Comparison of ENCODE assay signal across 9 cellular contexts in the genomic region with DNA sequence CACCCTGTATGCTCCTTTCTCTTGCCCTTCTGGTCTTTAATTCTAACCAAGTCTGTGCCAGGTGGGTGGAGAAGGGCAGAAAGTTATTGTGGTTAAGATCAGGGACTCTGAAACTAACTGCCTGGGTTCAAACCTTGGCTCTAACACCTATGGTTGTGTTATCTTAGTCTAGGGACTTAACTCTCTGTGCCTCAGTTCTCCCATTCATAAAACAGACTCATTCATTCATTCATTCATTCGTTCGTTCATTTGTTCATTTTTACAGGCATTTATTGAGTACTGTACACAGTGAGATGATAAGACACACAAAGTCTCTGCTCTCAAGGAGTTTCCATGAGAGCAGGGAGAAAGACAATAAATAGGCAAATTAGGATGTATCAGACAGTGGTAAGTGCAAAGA. TPM values are rescaled to one million over a fixed set of nuclear protein-coding genes. Genes with fewer than 3 reads are reported as not detected.
"Had no signal": no experiment of that assay in that cellular context is flagged by ENCODE, and none has a peak within 500 bp of the region (broad histone marks: within the 10 kb centered on the region; RNA-seq: fewer than 3 reads in every experiment).

No MANE protein-coding gene starts in this region.

- FAIRE-seq: H1, H54, HTR-8/SVneo had no signal

- H3K9me3 Mint-ChIP-seq: GM23338, H9 had no signal

- H3K4me3 ChIP-seq: GM23338 had no signal

- ATAC-seq: GM23338 had no signal

- H3K27ac Mint-ChIP-seq: GM23338, H9 had no signal

- H3K4me3 Mint-ChIP-seq: GM23338, H9 had no signal

- H3K4me2 ChIP-seq: GM23338 had no signal

- DNase-seq: H9, HCEC 1CT, IMR-90, KBM-7 had no signal

RNA-seq across cellular contexts. Expression of a gene that starts 30.1 kb away (rescaled TPM):
- total RNA-seq: HT-29, IMR-90 had no signal
- polyA plus RNA-seq: IMR-90 had no signal
